ENCODE assay signal across 1 cellular context in the genomic region with DNA sequence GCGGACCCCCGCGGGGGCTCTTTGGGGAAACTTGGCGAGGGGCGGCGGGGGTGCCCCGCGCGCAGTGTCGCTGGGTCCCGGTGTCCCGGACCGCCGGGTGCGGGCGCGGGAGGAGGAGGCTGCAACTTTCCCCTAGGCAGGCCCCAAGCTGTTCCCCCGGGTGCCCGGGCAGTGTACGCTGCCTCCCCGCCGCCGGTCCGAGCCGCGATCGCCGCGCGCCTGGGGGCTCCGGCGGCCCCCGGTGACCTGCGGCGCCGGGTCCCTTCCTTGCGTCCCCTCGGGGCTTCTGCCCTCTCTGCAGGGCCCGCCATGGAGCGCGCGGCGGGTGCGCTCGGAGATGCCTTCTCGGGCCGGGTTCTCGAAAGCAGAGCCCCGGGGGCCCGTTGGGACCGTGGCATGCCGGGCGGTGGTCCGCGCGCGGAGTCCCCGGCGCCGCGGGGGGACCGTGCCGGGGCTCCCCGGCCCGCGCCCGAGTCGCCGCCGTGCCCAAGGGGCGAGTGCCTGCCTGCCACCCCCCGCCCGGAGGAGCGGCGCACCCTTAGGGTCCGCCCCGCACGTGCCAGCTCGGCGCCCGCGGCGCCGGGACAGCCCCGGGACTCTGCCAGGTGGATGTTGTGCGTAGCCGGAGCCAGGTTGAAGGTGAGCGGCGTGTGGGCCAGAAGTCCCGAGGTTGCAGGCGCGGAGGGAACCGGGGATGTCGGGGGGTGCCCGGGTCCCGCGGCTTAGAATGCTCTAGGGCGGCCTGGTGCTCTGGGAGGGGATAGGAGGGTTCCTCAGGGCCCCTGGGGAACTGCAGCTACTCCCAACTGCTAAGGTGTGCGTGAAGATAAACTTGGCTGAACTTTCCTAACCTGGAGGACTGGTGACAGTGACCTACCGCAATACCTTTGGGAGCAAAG.
TF ChIP-seq lines count a peak whose summit lies in the region.

A gene with protein sequence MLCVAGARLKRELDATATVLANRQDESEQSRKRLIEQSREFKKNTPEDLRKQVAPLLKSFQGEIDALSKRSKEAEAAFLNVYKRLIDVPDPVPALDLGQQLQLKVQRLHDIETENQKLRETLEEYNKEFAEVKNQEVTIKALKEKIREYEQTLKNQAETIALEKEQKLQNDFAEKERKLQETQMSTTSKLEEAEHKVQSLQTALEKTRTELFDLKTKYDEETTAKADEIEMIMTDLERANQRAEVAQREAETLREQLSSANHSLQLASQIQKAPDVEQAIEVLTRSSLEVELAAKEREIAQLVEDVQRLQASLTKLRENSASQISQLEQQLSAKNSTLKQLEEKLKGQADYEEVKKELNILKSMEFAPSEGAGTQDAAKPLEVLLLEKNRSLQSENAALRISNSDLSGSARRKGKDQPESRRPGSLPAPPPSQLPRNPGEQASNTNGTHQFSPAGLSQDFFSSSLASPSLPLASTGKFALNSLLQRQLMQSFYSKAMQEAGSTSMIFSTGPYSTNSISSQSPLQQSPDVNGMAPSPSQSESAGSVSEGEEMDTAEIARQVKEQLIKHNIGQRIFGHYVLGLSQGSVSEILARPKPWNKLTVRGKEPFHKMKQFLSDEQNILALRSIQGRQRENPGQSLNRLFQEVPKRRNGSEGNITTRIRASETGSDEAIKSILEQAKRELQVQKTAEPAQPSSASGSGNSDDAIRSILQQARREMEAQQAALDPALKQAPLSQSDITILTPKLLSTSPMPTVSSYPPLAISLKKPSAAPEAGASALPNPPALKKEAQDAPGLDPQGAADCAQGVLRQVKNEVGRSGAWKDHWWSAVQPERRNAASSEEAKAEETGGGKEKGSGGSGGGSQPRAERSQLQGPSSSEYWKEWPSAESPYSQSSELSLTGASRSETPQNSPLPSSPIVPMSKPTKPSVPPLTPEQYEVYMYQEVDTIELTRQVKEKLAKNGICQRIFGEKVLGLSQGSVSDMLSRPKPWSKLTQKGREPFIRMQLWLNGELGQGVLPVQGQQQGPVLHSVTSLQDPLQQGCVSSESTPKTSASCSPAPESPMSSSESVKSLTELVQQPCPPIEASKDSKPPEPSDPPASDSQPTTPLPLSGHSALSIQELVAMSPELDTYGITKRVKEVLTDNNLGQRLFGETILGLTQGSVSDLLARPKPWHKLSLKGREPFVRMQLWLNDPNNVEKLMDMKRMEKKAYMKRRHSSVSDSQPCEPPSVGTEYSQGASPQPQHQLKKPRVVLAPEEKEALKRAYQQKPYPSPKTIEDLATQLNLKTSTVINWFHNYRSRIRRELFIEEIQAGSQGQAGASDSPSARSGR (N-terminal part only) (plus strand): TSS at position 596 of the 899 bp plus-strand sequence. CDS start 14 bp downstream, at position 610.

TF ChIP-seq in K562, 482 proteins besides CTCF, POLR2A, EP300 and RAD21 (continued from another document and continues in another):
- TF ChIP-seq, protein P1, sequence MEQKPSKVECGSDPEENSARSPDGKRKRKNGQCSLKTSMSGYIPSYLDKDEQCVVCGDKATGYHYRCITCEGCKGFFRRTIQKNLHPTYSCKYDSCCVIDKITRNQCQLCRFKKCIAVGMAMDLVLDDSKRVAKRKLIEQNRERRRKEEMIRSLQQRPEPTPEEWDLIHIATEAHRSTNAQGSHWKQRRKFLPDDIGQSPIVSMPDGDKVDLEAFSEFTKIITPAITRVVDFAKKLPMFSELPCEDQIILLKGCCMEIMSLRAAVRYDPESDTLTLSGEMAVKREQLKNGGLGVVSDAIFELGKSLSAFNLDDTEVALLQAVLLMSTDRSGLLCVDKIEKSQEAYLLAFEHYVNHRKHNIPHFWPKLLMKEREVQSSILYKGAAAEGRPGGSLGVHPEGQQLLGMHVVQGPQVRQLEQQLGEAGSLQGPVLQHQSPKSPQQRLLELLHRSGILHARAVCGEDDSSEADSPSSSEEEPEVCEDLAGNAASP (IDR thresholded peaks at IDR 0.05), result no peak
- TF ChIP-seq U2AF1 (optimal IDR thresholded peaks at IDR 0.05; ENCODE audit: low read depth, low read length) (no peak), TAF7 (tag; IDR thresholded peaks at IDR 0.05) (no peak), ZNF41 (CRISPR knock-in tag; conservative IDR thresholded peaks at IDR 0.05) (no peak), CBX8 (IDR thresholded peaks at IDR 0.05; ENCODE audit: borderline replicate concordance, extremely low read depth, low read depth, low read length, poor library complexity, severe bottlenecking) (no peak), PHF8 (IDR thresholded peaks at IDR 0.05; ENCODE audit: borderline replicate concordance, low read length) (no peak), CBX5 (IDR thresholded peaks at IDR 0.05; ENCODE audit: borderline replicate concordance, low read depth) (no peak), ZNF165 (CRISPR knock-in tag; IDR thresholded peaks at IDR 0.05; ENCODE audit: borderline replicate concordance) (no peak), ZNF263 (CRISPR knock-in tag; IDR thresholded peaks at IDR 0.05; ENCODE audit: borderline replicate concordance) (no peak), C11orf30 (IDR thresholded peaks at IDR 0.05; ENCODE audit: low read depth) (no peak), ZNF143 (CRISPR knock-in tag; IDR thresholded peaks at IDR 0.05) (no peak), STAT5A (IDR thresholded peaks at IDR 0.05; ENCODE audit: borderline replicate concordance, low read length) (no peak), BRD9 (IDR thresholded peaks at IDR 0.05; ENCODE audit: low read depth, partially characterized antibody) (peak; percentile 27), JUNB (CRISPR knock-in tag; conservative IDR thresholded peaks at IDR 0.05) (no peak), TCF3 (CRISPR knock-in tag; IDR thresholded peaks at IDR 0.05) (peak; percentile 61), ILK (tag; IDR thresholded peaks at IDR 0.05; ENCODE audit: borderline replicate concordance, low read depth) (no peak)
- TF ChIP-seq, protein P2, sequence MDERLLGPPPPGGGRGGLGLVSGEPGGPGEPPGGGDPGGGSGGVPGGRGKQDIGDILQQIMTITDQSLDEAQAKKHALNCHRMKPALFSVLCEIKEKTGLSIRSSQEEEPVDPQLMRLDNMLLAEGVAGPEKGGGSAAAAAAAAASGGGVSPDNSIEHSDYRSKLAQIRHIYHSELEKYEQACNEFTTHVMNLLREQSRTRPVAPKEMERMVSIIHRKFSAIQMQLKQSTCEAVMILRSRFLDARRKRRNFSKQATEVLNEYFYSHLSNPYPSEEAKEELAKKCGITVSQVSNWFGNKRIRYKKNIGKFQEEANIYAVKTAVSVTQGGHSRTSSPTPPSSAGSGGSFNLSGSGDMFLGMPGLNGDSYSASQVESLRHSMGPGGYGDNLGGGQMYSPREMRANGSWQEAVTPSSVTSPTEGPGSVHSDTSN (CRISPR knock-in tag; IDR thresholded peaks at IDR 0.05; ENCODE audit: low read depth), result no peak
- TF ChIP-seq, protein P2 (tag; conservative IDR thresholded peaks at IDR 0.05; ENCODE audit: low read depth), result no peak
- TF ChIP-seq, protein P3, sequence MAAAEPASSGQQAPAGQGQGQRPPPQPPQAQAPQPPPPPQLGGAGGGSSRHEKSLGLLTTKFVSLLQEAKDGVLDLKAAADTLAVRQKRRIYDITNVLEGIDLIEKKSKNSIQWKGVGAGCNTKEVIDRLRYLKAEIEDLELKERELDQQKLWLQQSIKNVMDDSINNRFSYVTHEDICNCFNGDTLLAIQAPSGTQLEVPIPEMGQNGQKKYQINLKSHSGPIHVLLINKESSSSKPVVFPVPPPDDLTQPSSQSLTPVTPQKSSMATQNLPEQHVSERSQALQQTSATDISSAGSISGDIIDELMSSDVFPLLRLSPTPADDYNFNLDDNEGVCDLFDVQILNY (CRISPR knock-in tag; IDR thresholded peaks at IDR 0.05), result no peak
- TF ChIP-seq, protein P4, sequence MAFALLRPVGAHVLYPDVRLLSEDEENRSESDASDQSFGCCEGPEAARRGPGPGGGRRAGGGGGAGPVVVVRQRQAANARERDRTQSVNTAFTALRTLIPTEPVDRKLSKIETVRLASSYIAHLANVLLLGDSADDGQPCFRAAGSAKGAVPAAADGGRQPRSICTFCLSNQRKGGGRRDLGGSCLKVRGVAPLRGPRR (CRISPR knock-in tag; IDR thresholded peaks at IDR 0.05), result no peak
- TF ChIP-seq, protein P5, sequence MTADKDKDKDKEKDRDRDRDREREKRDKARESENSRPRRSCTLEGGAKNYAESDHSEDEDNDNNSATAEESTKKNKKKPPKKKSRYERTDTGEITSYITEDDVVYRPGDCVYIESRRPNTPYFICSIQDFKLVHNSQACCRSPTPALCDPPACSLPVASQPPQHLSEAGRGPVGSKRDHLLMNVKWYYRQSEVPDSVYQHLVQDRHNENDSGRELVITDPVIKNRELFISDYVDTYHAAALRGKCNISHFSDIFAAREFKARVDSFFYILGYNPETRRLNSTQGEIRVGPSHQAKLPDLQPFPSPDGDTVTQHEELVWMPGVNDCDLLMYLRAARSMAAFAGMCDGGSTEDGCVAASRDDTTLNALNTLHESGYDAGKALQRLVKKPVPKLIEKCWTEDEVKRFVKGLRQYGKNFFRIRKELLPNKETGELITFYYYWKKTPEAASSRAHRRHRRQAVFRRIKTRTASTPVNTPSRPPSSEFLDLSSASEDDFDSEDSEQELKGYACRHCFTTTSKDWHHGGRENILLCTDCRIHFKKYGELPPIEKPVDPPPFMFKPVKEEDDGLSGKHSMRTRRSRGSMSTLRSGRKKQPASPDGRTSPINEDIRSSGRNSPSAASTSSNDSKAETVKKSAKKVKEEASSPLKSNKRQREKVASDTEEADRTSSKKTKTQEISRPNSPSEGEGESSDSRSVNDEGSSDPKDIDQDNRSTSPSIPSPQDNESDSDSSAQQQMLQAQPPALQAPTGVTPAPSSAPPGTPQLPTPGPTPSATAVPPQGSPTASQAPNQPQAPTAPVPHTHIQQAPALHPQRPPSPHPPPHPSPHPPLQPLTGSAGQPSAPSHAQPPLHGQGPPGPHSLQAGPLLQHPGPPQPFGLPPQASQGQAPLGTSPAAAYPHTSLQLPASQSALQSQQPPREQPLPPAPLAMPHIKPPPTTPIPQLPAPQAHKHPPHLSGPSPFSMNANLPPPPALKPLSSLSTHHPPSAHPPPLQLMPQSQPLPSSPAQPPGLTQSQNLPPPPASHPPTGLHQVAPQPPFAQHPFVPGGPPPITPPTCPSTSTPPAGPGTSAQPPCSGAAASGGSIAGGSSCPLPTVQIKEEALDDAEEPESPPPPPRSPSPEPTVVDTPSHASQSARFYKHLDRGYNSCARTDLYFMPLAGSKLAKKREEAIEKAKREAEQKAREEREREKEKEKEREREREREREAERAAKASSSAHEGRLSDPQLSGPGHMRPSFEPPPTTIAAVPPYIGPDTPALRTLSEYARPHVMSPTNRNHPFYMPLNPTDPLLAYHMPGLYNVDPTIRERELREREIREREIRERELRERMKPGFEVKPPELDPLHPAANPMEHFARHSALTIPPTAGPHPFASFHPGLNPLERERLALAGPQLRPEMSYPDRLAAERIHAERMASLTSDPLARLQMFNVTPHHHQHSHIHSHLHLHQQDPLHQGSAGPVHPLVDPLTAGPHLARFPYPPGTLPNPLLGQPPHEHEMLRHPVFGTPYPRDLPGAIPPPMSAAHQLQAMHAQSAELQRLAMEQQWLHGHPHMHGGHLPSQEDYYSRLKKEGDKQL (CRISPR knock-in tag; IDR thresholded peaks at IDR 0.05; ENCODE audit: borderline replicate concordance), result no peak
- TF ChIP-seq, protein P6, sequence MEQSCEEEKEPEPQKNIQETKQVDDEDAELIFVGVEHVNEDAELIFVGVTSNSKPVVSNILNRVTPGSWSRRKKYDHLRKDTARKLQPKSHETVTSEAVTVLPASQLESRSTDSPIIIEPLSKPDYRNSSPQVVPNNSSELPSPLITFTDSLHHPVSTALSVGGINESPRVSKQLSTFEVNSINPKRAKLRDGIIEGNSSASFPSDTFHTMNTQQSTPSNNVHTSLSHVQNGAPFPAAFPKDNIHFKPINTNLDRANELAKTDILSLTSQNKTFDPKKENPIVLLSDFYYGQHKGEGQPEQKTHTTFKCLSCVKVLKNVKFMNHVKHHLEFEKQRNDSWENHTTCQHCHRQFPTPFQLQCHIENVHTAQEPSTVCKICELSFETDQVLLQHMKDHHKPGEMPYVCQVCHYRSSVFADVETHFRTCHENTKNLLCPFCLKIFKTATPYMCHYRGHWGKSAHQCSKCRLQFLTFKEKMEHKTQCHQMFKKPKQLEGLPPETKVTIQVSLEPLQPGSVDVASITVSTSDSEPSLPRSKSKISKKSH (CRISPR knock-in tag; IDR thresholded peaks at IDR 0.05), result no peak
- TF ChIP-seq, protein P7, sequence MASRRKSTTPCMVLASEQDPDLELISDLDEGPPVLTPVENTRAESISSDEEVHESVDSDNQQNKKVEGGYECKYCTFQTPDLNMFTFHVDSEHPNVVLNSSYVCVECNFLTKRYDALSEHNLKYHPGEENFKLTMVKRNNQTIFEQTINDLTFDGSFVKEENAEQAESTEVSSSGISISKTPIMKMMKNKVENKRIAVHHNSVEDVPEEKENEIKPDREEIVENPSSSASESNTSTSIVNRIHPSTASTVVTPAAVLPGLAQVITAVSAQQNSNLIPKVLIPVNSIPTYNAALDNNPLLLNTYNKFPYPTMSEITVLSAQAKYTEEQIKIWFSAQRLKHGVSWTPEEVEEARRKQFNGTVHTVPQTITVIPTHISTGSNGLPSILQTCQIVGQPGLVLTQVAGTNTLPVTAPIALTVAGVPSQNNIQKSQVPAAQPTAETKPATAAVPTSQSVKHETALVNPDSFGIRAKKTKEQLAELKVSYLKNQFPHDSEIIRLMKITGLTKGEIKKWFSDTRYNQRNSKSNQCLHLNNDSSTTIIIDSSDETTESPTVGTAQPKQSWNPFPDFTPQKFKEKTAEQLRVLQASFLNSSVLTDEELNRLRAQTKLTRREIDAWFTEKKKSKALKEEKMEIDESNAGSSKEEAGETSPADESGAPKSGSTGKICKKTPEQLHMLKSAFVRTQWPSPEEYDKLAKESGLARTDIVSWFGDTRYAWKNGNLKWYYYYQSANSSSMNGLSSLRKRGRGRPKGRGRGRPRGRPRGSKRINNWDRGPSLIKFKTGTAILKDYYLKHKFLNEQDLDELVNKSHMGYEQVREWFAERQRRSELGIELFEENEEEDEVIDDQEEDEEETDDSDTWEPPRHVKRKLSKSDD (conservative IDR thresholded peaks at IDR 0.05; ENCODE audit: low read length), result no peak
- TF ChIP-seq, protein P8, sequence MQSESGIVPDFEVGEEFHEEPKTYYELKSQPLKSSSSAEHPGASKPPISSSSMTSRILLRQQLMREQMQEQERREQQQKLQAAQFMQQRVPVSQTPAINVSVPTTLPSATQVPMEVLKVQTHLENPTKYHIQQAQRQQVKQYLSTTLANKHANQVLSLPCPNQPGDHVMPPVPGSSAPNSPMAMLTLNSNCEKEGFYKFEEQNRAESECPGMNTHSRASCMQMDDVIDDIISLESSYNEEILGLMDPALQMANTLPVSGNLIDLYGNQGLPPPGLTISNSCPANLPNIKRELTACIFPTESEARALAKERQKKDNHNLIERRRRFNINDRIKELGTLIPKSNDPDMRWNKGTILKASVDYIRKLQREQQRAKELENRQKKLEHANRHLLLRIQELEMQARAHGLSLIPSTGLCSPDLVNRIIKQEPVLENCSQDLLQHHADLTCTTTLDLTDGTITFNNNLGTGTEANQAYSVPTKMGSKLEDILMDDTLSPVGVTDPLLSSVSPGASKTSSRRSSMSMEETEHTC (IDR thresholded peaks at IDR 0.05), result no peak
- TF ChIP-seq, protein P9, sequence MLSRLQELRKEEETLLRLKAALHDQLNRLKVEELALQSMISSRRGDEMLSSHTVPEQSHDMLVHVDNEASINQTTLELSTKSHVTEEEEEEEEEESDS (CRISPR knock-in tag; IDR thresholded peaks at IDR 0.05), result no peak
